Comparison of ENCODE assay signal across 23 cellular contexts in genomic region chr9:37297592-37297991, GRCh38.
A peak's percentile ranks its signal among the peaks of the same experiment; 100 is the strongest.
DNase-seq lines count a peak whose midpoint lies in the region; ATAC-seq and TF ChIP-seq lines count a peak whose summit lies in the region.
"Had no signal": no experiment of that assay in that cellular context is flagged by ENCODE, and none has a peak within 500 bp of the region (broad histone marks: within the 10 kb centered on the region; RNA-seq: fewer than 3 reads in every experiment).

No MANE protein-coding gene starts in this region.

- no peaks in the 10 kb centered on the region for H3K27me3 Mint-ChIP-seq in CD4-positive, alpha-beta T cell
- H3K27me3 Mint-ChIP-seq: CD8-positive, alpha-beta memory T cell had no signal

- no peak for ATAC-seq in CD4-positive, alpha-beta T cell (ENCODE audit: poor library complexity)

- no peak overlapping the region for H3K27ac Mint-ChIP-seq in CD4-positive, alpha-beta T cell
- H3K27ac Mint-ChIP-seq: CD8-positive, alpha-beta memory T cell had no signal

- no peaks in the 10 kb centered on the region for H3K9me3 Mint-ChIP-seq in CD4-positive, alpha-beta T cell
- H3K9me3 Mint-ChIP-seq: CD8-positive, alpha-beta memory T cell had no signal

- H3K36me3 ChIP-seq in BLaER1: peaks cover 37% of the 10 kb centered on the region
- no peaks in the 10 kb centered on the region for H3K36me3 ChIP-seq in Karpas-422 (ENCODE audit: insufficient read depth, low read length)
- no peaks in the 10 kb centered on the region for H3K36me3 ChIP-seq in SU-DHL-6 (ENCODE audit: low read length)
- no peaks in the 10 kb centered on the region for H3K36me3 ChIP-seq in spleen

- H3K27me3 ChIP-seq in BLaER1 (no peaks in the 10 kb centered on the region), Karpas-422 (ENCODE audit: low read length) (no peaks in the 10 kb centered on the region), SU-DHL-6 (ENCODE audit: low read length) (no peaks in the 10 kb centered on the region), spleen (replicated peaks in 1 of 7) (no peaks in the 10 kb centered on the region)
- no peaks in the 10 kb centered on the region for H3K27me3 ChIP-seq in CD4-positive, alpha-beta T cell (ENCODE audit: control insufficient read depth, insufficient read depth, low read length)

- H3K4me3 ChIP-seq in BLaER1: 0 out of 2 replicates have a peak overlapping the region, but pooled peaks have one; percentile 12
- H3K4me3 ChIP-seq in Karpas-422 (ENCODE audit: low read length): peak overlapping the region; percentile 3; the same call in 1 of the 2 replicates
- H3K4me3 ChIP-seq in SU-DHL-6 (ENCODE audit: insufficient read depth, low read length, poor library complexity, severe bottlenecking): peak overlapping the region; percentile 14
- no peak overlapping the region for H3K4me3 ChIP-seq in spleen

- H3K79me2 ChIP-seq in Karpas-422 (ENCODE audit: low read length): peaks cover 82% of the 10 kb centered on the region
- peaks cover 94% of the 10 kb centered on the region for H3K79me2 ChIP-seq in SU-DHL-6 (ENCODE audit: insufficient read depth, low read length)

- H3K4me2 ChIP-seq in BLaER1: peak overlapping the region; percentile 92
- peak overlapping the region; percentile 38 for H3K4me2 ChIP-seq in Karpas-422 (ENCODE audit: low read depth, low read length, poor library complexity, severe bottlenecking)
- H3K4me2 ChIP-seq in SU-DHL-6 (ENCODE audit: low read depth, low read length, poor library complexity, severe bottlenecking): peak overlapping the region; percentile 95
- H3K4me2 ChIP-seq: KMS-11 had no signal

- H3K9me3 ChIP-seq in BLaER1: no peaks in the 10 kb centered on the region
- no peaks in the 10 kb centered on the region for H3K9me3 ChIP-seq in Karpas-422 (ENCODE audit: low read length)
- H3K9me3 ChIP-seq in SU-DHL-6 (ENCODE audit: insufficient read depth, low read length): no peaks in the 10 kb centered on the region
- no peaks in the 10 kb centered on the region for H3K9me3 ChIP-seq in spleen
- no peaks in the 10 kb centered on the region for H3K9me3 ChIP-seq in CD4-positive, alpha-beta T cell (ENCODE audit: control insufficient read depth, low read length)

- peaks cover 93% of the 10 kb centered on the region for H3F3A ChIP-seq in SU-DHL-6 (ENCODE audit: insufficient read depth)

- H3K4me1 ChIP-seq in BLaER1 (peaks cover 95% of the 10 kb centered on the region), Karpas-422 (ENCODE audit: low read length) (peaks cover 100% of the 10 kb centered on the region), spleen (peaks cover 27 to 95% (median 54%) of the 10 kb centered on the region in 6 donors)

- TF ChIP-seq CTCF in SU-DHL-6 (IDR thresholded peaks at IDR 0.05; ENCODE audit: insufficient read depth, low read length, poor library complexity, severe bottlenecking) (no peak), spleen (IDR thresholded peaks at IDR 0.05 in 8 of 11, conservative IDR thresholded peaks at IDR 0.05 in 3 of 11) (no peak)
- TF ChIP-seq CTCF in CD4-positive, alpha-beta T cell (IDR thresholded peaks at IDR 0.05): no peak

- DNase-seq in Karpas-422: no peak
- no peak for DNase-seq in spleen
- no peak for DNase-seq in stimulated activated CD4-positive, alpha-beta T cell treated with anti-CD3 and anti-CD28 coated beads, Interleukin-4, amount 100 ng/mL, for 24 hours
- no peak for DNase-seq in NCI-H1092 treated with DMSO at 0.1 percent for 48 hours (lab: John Stamatoyannopoulos, UW)
- no peak for DNase-seq in CD4-positive, alpha-beta T cell
- DNase-seq: CD8-positive, alpha-beta memory T cell; DMS 273 treated with DMSO at 0.1 percent for 48 hours; DMS79; GF-D8; HCEC 1CT; NCI-H1105; NCI-H1436 treated with DMSO at 0.1 percent for 48 hours; NCI-H187 treated with DMSO at 0.1 percent for 48 hours; NCI-H2171 treated with DMSO at 0.1 percent for 48 hours; NCI-H345; NCI-H524; NCI-H774; Right ventricle myocardium superior; RPMI8226 had no signal

- TF ChIP-seq POLR2A in spleen (IDR thresholded peaks at IDR 0.05): no peak

- H3K9me2 ChIP-seq in Karpas-422 (replicated peaks; ENCODE audit: insufficient read depth, low read length) (no peaks in the 10 kb centered on the region), SU-DHL-6 (replicated peaks; ENCODE audit: insufficient read depth, low read length) (no peaks in the 10 kb centered on the region)

- H2AFZ ChIP-seq in Karpas-422 (ENCODE audit: low read length) (no peak overlapping the region), SU-DHL-6 (ENCODE audit: low read depth, low read length, severe bottlenecking) (no peak overlapping the region)

- POLR2A ChIA-PET in CD4-positive, alpha-beta T cell (lab: Charles Lee): interaction anchor here (1.2 kb wide), 1 partner anchor 218 kb away, joined by 3 read pairs; no protein-coding TSS in a partner anchor

- peaks cover 89% of the 10 kb centered on the region for H3K4me1 Mint-ChIP-seq in CD4-positive, alpha-beta T cell (ENCODE audit: low read depth)

- 77 to 85% (median 83%) methylated on average over 3 of the region's 3 CpGs for WGBS in spleen, 5 donors

- no peaks in the 10 kb centered on the region for H4K20me1 ChIP-seq in BLaER1
- no peaks in the 10 kb centered on the region for H4K20me1 ChIP-seq in Karpas-422 (ENCODE audit: insufficient read depth, low read depth, low read length)
- H4K20me1 ChIP-seq in SU-DHL-6 (ENCODE audit: low read depth, low read length): no peaks in the 10 kb centered on the region

- CTCF ChIA-PET in CD4-positive, alpha-beta T cell (lab: Charles Lee): interaction anchor here (1.3 kb wide), 1 partner anchor 10 kb away, joined by 3 read pairs; no protein-coding TSS in a partner anchor

- peak overlapping the region; percentile 95 for H3K27ac ChIP-seq in BLaER1
- peak overlapping the region; percentile 98 for H3K27ac ChIP-seq in Karpas-422 (ENCODE audit: low read length)
- H3K27ac ChIP-seq in SU-DHL-6 (ENCODE audit: low read depth, low read length): peak overlapping the region; percentile 98
- H3K27ac ChIP-seq in spleen: peak overlapping the region in 6 of 8 donors; percentile 5 to 82 (median 57)
- H3K27ac ChIP-seq in CD4-positive, alpha-beta T cell (ENCODE audit: low read depth, low read length): no peak overlapping the region
- H3K27ac ChIP-seq: C4-2B, KMS-11 had no signal

- H3K4me3 Mint-ChIP-seq in CD4-positive, alpha-beta T cell: no peak overlapping the region
- H3K4me3 Mint-ChIP-seq: CD8-positive, alpha-beta memory T cell had no signal

- H3K9ac ChIP-seq in BLaER1 (peak overlapping the region; percentile 81), Karpas-422 (ENCODE audit: low read length) (peak overlapping the region; percentile 26), SU-DHL-6 (ENCODE audit: low read length) (peak overlapping the region; percentile 60)
- H3K9ac ChIP-seq: KMS-11 had no signal

- intact Hi-C loops in spleen (cut with DNase I; ENCODE audit: low total_unique reads): no loop called here
- intact Hi-C loops in CD4-positive, alpha-beta T cell (cut with DNase I, micrococcal nuclease): loop anchor here in 1 of 2 experiments (10.0 kb wide), 1 partner anchor 133 kb away; no protein-coding TSS in a partner anchor

- H3K36me3 Mint-ChIP-seq in CD4-positive, alpha-beta T cell (ENCODE audit: low read depth): peaks cover 6% of the 10 kb centered on the region

Comparison
In these comparisons a context has a peak if more than half of its experiments do, and no peak if none do; other contexts are left out.
1. H3K4me2 ChIP-seq: peak in every context shown above with its lines; median percentile 95 in SU-DHL-6; 92 in BLaER1; 38 in Karpas-422.
2. H3K4me3 ChIP-seq: peak in BLaER1 (single experiment), Karpas-422 (single experiment) and SU-DHL-6 (single experiment); none in spleen (0 of 8).
3. H3K9ac ChIP-seq: peak in every context shown above with its lines; median percentile 81 in BLaER1; 60 in SU-DHL-6; 26 in Karpas-422.